ENCODE assay signal across 17 cellular contexts in the genomic region with DNA sequence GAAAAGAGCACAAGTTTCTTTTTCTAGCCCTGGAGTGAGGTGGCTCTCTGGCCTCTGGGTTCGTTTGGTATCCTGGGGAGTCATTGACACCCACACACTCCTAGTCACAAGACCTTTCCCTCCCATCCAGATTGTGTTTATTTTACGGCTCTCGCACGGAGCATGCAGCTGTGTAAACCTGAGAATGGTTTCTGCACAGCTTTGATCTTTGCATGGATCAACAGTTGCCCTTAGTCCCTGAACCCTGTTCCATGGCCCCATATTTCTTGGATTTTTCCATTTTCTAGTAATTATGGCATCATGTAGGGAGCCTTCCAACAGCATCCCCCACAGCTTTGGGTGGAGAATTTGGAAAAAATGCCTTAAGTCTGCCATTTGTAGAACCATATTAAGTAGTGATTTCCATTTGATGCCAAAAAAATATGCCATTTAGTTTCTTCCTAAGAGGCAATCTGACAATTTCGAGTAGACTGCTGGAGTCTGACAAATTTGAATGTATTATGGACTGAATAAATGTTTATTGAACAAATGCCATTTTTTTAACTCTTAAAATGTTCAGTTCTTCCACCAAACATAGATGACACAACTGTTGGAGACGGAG.
DNase-seq lines count a peak whose midpoint lies in the region; ATAC-seq and TF ChIP-seq lines count a peak whose summit lies in the region.
"Had no signal": no experiment of that assay in that cellular context is flagged by ENCODE, and none has a peak within 500 bp of the region (broad histone marks: within the 10 kb centered on the region; RNA-seq: fewer than 3 reads in every experiment).

No MANE protein-coding gene starts in this region.

- DNase-seq in COLO668 (lab: John Stamatoyannopoulos, UW; ENCODE audit: unreplicated experiment), result peak; percentile 75
- DNase-seq in NCI-H146 (lab: John Stamatoyannopoulos, UW), result peak; percentile 83
- DNase-seq in SW480 (ENCODE audit: low spot score), result peak; percentile 44
- no peak for DNase-seq in foreskin fibroblast
- no peak for DNase-seq in effector CD8-positive, alpha-beta T cell (lab: John Stamatoyannopoulos, UW)
- DNase-seq: activated CD4-positive, alpha-beta T cell treated with anti-CD3 and anti-CD28 coated beads, Interleukin-2, amount 50 U/mL, for 1 hour; activated naive CD4-positive, alpha-beta T cell; anterior cingulate cortex; gastrocnemius medialis; HFFc6; NCI-H187 treated with DMSO at 0.1 percent for 48 hours had no signal

- no peaks in the 10 kb centered on the region for H3K27me3 ChIP-seq in liver (ENCODE audit: control insufficient read depth in 4 of 4, insufficient read depth in 4 of 4, low read length in 3 of 4)
- H3K27me3 ChIP-seq: BLaER1 treated with 17β-estradiol and CSF1 and Interleukin-3, amounts not matched to agents 10 nM and 100 nM; gastrocnemius medialis had no signal

- H3K9me3 ChIP-seq in liver (ENCODE audit: control insufficient read depth in 4 of 4, low read length in 3 of 4), result no peaks in the 10 kb centered on the region
- H3K9me3 ChIP-seq: A549, gastrocnemius medialis had no signal

- peaks cover 0 to 16% (median 14%) of the 10 kb centered on the region in 4 donors for H3K4me1 ChIP-seq in liver (ENCODE audit: control insufficient read depth in 4 of 4, insufficient read depth in 4 of 4, low read length in 3 of 4)
- H3K4me1 ChIP-seq: BLaER1 treated with 17β-estradiol and CSF1 and Interleukin-3, amounts not matched to agents 10 nM and 100 nM; gastrocnemius medialis had no signal

- no peaks in the 10 kb centered on the region for H3K36me3 ChIP-seq in liver (ENCODE audit: control insufficient read depth in 4 of 4, insufficient read depth in 3 of 4, low read depth in 1 of 4, low read length in 3 of 4)
- H3K36me3 ChIP-seq: BLaER1 treated with 17β-estradiol and CSF1 and Interleukin-3, amounts not matched to agents 10 nM and 100 nM; gastrocnemius medialis had no signal

- no peak for ATAC-seq in GM21529 (IDR thresholded peaks at IDR 0.05; ENCODE audit: unreplicated experiment)
- ATAC-seq in GM19324 (IDR thresholded peaks at IDR 0.05; ENCODE audit: low FRiP score, unreplicated experiment), result no peak
- ATAC-seq: A549, gastrocnemius medialis had no signal

- H3K4me3 ChIP-seq in liver (ENCODE audit: low read depth in 1 of 3, low read length in 3 of 3) (no peak overlapping the region), foreskin fibroblast (ENCODE audit: low read depth in 1 of 2, low read length in 2 of 2) (no peak overlapping the region)
- H3K4me3 ChIP-seq: A549; BLaER1 treated with 17β-estradiol and CSF1 and Interleukin-3, amounts not matched to agents 10 nM and 100 nM; gastrocnemius medialis had no signal

- H3K27ac ChIP-seq in liver (ENCODE audit: low read depth in 1 of 2, low read length in 2 of 2), result no peak overlapping the region
- H3K27ac ChIP-seq: A549; BLaER1 treated with 17β-estradiol and CSF1 and Interleukin-3, amounts not matched to agents 10 nM and 100 nM; gastrocnemius medialis; RWPE1 had no signal

- peak in 1 of 2 donors; percentile 25 for TF ChIP-seq RAD21 in liver (IDR thresholded peaks at IDR 0.05)

- WGBS in liver, result 43% methylated on average over 6 of the region's 6 CpGs

- H3K9ac ChIP-seq in liver (ENCODE audit: low read depth in 1 of 2, low read length in 2 of 2), result no peak overlapping the region
- H3K9ac ChIP-seq: BLaER1 treated with 17β-estradiol and CSF1 and Interleukin-3, amounts not matched to agents 10 nM and 100 nM had no signal

- no peak for TF ChIP-seq CTCF in liver (IDR thresholded peaks at IDR 0.05; ENCODE audit: low read depth, low read length, missing input control)
- no peak for TF ChIP-seq CTCF in foreskin fibroblast (IDR thresholded peaks at IDR 0.05; ENCODE audit: low read depth, low read length)

TF ChIP-seq in liver, 16 proteins besides CTCF, POLR2A, EP300 and RAD21:
- TF ChIP-seq YY1 (IDR thresholded peaks at IDR 0.05) (peak; percentile 75), EGR1 (IDR thresholded peaks at IDR 0.05; ENCODE audit: low read depth in 2 of 2) (peak; percentile 68 to 73), FOXA2 (IDR thresholded peaks at IDR 0.05) (peak; percentile 90), NR2F2 (IDR thresholded peaks at IDR 0.05) (no peak), HNF4A (conservative IDR thresholded peaks at IDR 0.05) (peak; percentile 77 to 82), FOXA1 (IDR thresholded peaks at IDR 0.05) (peak; percentile 81), RXRA (IDR thresholded peaks at IDR 0.05) (peak; percentile 80 to 83), HNF4G (IDR thresholded peaks at IDR 0.05) (peak; percentile 27), GABPA (IDR thresholded peaks at IDR 0.05 in 1 of 2, conservative IDR thresholded peaks at IDR 0.05 in 1 of 2) (no peak), TAF1 (conservative IDR thresholded peaks at IDR 0.05) (no peak), SP1 (IDR thresholded peaks at IDR 0.05) (peak; percentile 64), JUND (IDR thresholded peaks at IDR 0.05) (peak in 1 of 2 donors; percentile 57)
- TF ChIP-seq, protein P1, sequence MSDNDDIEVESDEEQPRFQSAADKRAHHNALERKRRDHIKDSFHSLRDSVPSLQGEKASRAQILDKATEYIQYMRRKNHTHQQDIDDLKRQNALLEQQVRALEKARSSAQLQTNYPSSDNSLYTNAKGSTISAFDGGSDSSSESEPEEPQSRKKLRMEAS (IDR thresholded peaks at IDR 0.05), result peak; percentile 14
- TF ChIP-seq, protein P2, sequence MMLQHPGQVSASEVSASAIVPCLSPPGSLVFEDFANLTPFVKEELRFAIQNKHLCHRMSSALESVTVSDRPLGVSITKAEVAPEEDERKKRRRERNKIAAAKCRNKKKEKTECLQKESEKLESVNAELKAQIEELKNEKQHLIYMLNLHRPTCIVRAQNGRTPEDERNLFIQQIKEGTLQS (IDR thresholded peaks at IDR 0.05), result peak; percentile 26
- TF ChIP-seq, protein P3, sequence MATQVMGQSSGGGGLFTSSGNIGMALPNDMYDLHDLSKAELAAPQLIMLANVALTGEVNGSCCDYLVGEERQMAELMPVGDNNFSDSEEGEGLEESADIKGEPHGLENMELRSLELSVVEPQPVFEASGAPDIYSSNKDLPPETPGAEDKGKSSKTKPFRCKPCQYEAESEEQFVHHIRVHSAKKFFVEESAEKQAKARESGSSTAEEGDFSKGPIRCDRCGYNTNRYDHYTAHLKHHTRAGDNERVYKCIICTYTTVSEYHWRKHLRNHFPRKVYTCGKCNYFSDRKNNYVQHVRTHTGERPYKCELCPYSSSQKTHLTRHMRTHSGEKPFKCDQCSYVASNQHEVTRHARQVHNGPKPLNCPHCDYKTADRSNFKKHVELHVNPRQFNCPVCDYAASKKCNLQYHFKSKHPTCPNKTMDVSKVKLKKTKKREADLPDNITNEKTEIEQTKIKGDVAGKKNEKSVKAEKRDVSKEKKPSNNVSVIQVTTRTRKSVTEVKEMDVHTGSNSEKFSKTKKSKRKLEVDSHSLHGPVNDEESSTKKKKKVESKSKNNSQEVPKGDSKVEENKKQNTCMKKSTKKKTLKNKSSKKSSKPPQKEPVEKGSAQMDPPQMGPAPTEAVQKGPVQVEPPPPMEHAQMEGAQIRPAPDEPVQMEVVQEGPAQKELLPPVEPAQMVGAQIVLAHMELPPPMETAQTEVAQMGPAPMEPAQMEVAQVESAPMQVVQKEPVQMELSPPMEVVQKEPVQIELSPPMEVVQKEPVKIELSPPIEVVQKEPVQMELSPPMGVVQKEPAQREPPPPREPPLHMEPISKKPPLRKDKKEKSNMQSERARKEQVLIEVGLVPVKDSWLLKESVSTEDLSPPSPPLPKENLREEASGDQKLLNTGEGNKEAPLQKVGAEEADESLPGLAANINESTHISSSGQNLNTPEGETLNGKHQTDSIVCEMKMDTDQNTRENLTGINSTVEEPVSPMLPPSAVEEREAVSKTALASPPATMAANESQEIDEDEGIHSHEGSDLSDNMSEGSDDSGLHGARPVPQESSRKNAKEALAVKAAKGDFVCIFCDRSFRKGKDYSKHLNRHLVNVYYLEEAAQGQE (IDR thresholded peaks at IDR 0.05), result peak; percentile 39
- TF ChIP-seq, protein P4, sequence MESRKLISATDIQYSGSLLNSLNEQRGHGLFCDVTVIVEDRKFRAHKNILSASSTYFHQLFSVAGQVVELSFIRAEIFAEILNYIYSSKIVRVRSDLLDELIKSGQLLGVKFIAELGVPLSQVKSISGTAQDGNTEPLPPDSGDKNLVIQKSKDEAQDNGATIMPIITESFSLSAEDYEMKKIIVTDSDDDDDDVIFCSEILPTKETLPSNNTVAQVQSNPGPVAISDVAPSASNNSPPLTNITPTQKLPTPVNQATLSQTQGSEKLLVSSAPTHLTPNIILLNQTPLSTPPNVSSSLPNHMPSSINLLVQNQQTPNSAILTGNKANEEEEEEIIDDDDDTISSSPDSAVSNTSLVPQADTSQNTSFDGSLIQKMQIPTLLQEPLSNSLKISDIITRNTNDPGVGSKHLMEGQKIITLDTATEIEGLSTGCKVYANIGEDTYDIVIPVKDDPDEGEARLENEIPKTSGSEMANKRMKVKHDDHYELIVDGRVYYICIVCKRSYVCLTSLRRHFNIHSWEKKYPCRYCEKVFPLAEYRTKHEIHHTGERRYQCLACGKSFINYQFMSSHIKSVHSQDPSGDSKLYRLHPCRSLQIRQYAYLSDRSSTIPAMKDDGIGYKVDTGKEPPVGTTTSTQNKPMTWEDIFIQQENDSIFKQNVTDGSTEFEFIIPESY (IDR thresholded peaks at IDR 0.05), result no peak
TF ChIP-seq in liver: peak in this region for 12.

Comparison
In these comparisons a context has a peak if more than half of its experiments do, and no peak if none do; other contexts are left out.
1. DNase-seq: peak in COLO668 (single experiment), NCI-H146 (single experiment) and SW480 (single experiment); none in foreskin fibroblast (0 of 2) and effector CD8-positive, alpha-beta T cell (single experiment).